Comparison of ENCODE assay signal across 22 cellular contexts in the genomic region with DNA sequence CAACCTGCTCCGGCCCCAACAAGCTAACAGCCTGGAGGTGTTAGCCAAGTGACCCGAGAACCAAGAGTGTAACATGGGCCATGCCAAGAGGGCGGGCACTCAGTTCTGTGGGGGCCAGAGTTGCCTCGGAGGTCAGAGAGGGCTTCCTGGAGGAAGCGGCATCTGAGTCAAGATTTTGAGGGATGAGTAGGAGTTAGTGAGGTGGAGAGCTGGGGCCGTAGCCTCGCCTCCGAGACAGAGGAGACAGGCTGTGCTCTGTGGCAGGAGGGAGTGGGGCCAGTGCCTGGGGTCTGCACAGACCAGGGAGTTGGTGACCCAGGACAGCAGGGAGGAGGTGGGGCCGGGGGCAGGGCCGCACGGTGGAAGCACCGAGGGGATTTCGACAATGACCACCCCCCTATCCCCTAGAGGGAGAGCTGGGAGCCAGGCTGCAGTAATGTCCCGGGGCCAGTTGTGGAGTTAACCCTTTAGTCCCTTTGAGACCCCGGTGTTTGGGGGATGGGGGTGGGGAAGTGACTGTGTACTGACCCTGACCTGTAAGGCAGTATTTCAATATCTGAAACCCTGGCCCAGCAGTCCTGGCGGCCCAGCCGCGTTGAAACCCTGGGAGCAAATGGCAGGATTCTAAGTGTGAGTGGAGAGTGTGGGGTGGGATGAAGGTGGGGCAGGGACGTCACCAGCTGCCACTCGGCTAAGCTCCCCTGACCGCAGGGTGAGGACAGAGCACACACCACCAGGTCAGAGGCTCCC.
DNase-seq lines count a peak whose midpoint lies in the region; ATAC-seq, FAIRE-seq and TF ChIP-seq lines count a peak whose summit lies in the region.
"Had no signal": no experiment of that assay in that cellular context is flagged by ENCODE, and none has a peak within 500 bp of the region (broad histone marks: within the 10 kb centered on the region; RNA-seq: fewer than 3 reads in every experiment).

No MANE protein-coding gene starts in this region.

- no peak overlapping the region for H3K4ac ChIP-seq in H9 (ENCODE audit: low read depth, low read length)

- peaks cover 7 to 17% of the 10 kb centered on the region in 2 experiments; a peak in 3 of 4 replicates for H3K4me1 Mint-ChIP-seq in H9
- peaks cover 8% of the 10 kb centered on the region for H3K4me1 Mint-ChIP-seq in activated B cell treated with CpG ODN at 0.5 μM for 24 hours

- no peaks in the 10 kb centered on the region for H3K36me3 Mint-ChIP-seq in H9 (ENCODE audit: insufficient read depth in 1 of 3, low read depth in 3 of 3)
- H3K36me3 Mint-ChIP-seq in activated B cell treated with CpG ODN at 0.5 μM for 24 hours (ENCODE audit: low read depth), result no peaks in the 10 kb centered on the region
- H3K36me3 Mint-ChIP-seq: activated naive CD8-positive, alpha-beta T cell had no signal

- H3K27ac ChIP-seq in H9 (ENCODE audit: insufficient read length, low read depth, low read length) (no peak overlapping the region), kidney (ENCODE audit: low read depth in 2 of 2, low read length in 2 of 2) (no peak overlapping the region), spleen (no peak overlapping the region)
- H3K27ac ChIP-seq: pancreas, PC-9, testis had no signal

- no peaks in the 10 kb centered on the region for H3K23me2 ChIP-seq in H9 (ENCODE audit: insufficient read length, low read depth, low read length, poor library complexity, severe bottlenecking)

- H3K23ac ChIP-seq in H9 (ENCODE audit: insufficient read length, low read depth, low read length), result no peak overlapping the region

- DNase-seq in H9 (no peak), activated B cell treated with CpG ODN at 0.5 μM for 24 hours (peak; percentile 9), kidney (peak; percentile 35), spleen (peak; percentile 41), GM13976 (ENCODE audit: low spot score) (no peak), nucleus accumbens (lab: John Stamatoyannopoulos, UW) (no peak), HCEC 1CT (no peak)
- no peak for DNase-seq in activated CD4-positive, alpha-beta T cell treated with anti-CD3 and anti-CD28 coated beads, Interleukin-2, amount 50 U/mL, for 1 hour
- DNase-seq: activated CD4-positive, alpha-beta T cell treated with anti-CD3 and anti-CD28 coated beads, Interleukin-2, amount 50 U/mL, for 4 hours; GDM1; KG1; NCI-H1048; NCI-H2107; NCI-H526 treated with DMSO at 0.1 percent for 48 hours; PC-9 had no signal

- TF ChIP-seq CTCF in H9 (conservative IDR thresholded peaks at IDR 0.05) (no peak), activated B cell treated with CpG ODN at 0.5 μM for 24 hours (IDR thresholded peaks at IDR 0.05) (no peak), kidney (IDR thresholded peaks at IDR 0.05; ENCODE audit: borderline replicate concordance, extremely low read depth, insufficient read depth) (no peak), spleen (IDR thresholded peaks at IDR 0.05 in 8 of 11, conservative IDR thresholded peaks at IDR 0.05 in 3 of 11) (no peak), GM13976 (IDR thresholded peaks at IDR 0.05; ENCODE audit: borderline replicate concordance, control extremely low read depth, extremely low read depth, insufficient read depth, missing control alignments) (no peak)

- H2BK5ac ChIP-seq in H9 (ENCODE audit: insufficient read length, low read length), result no peak overlapping the region

- intact Hi-C loops in activated B cell treated with CpG ODN at 0.5 μM for 24 hours (cut with micrococcal nuclease) (no loop called here), kidney (cut with DNase I) (no loop called here), spleen (cut with DNase I; ENCODE audit: low total_unique reads) (no loop called here)

- H3T11ph ChIP-seq in H9 (ENCODE audit: low read length), result no peak overlapping the region

- WGBS in H9 (ENCODE audit: extremely low coverage, insufficient read length, low lambda C conversion rate), result no CpG with 5 or more reads among the region's 21 CpGs
- WGBS in spleen, 5 donors, result 71 to 84% (median 79%) methylated on average over 21 of the region's 21 CpGs

- H3K36me3 ChIP-seq in kidney (ENCODE audit: control insufficient read depth in 1 of 2, insufficient read depth in 2 of 2, low read length in 2 of 2), result no peaks in the 10 kb centered on the region
- no peaks in the 10 kb centered on the region for H3K36me3 ChIP-seq in spleen
- H3K36me3 ChIP-seq: pancreas had no signal

- no peak for TF ChIP-seq POLR2A in spleen (IDR thresholded peaks at IDR 0.05)

- H3K4me2 ChIP-seq in H9 (ENCODE audit: insufficient read depth, insufficient read length, low read length), result no peak overlapping the region
- H3K4me2 ChIP-seq: PC-9 had no signal

- 0 out of 2 replicates have a peak overlapping the region, but pooled peaks have one; percentile 19 for H3K14ac ChIP-seq in H9 (ENCODE audit: insufficient read depth, low read length)

- no peak overlapping the region for H2BK12ac ChIP-seq in H9 (ENCODE audit: insufficient read length, low read depth, low read length)

- no peak overlapping the region for H3K56ac ChIP-seq in H9 (ENCODE audit: insufficient read length, low read depth, low read length)

- H2BK120ac ChIP-seq in H9 (ENCODE audit: low read depth, low read length, poor library complexity, severe bottlenecking), result no peak overlapping the region

- no peaks in the 10 kb centered on the region for H3K79me2 ChIP-seq in H9 (ENCODE audit: insufficient read depth, low read length)

- H4K8ac ChIP-seq in H9 (replicated peaks; ENCODE audit: insufficient read length, low read depth, low read length), result no peak overlapping the region

- no peak overlapping the region for H2AK5ac ChIP-seq in H9 (ENCODE audit: insufficient read length, low read length)

- peak overlapping the region in 1 of 2 experiments; percentile 7; a peak in 1 of 5 replicates for H3K4me3 Mint-ChIP-seq in H9
- no peak overlapping the region for H3K4me3 Mint-ChIP-seq in activated B cell treated with CpG ODN at 0.5 μM for 24 hours
- H3K4me3 Mint-ChIP-seq: activated naive CD8-positive, alpha-beta T cell; B cell had no signal

- H2AFZ ChIP-seq in H9 (ENCODE audit: low read length), result no peak overlapping the region
- H2AFZ ChIP-seq: PC-9 had no signal

- POLR2A ChIA-PET in activated B cell treated with CpG ODN at 0.5 μM for 24 hours (lab: Charles Lee), result interaction anchor here (1.6 kb wide), 1 partner anchor 17 kb away, joined by 3 read pairs; no protein-coding TSS in a partner anchor

- H4K20me1 ChIP-seq in H9 (ENCODE audit: control insufficient read depth, insufficient read depth, insufficient read length), result no peaks in the 10 kb centered on the region

- no peak overlapping the region for H2BK15ac ChIP-seq in H9 (ENCODE audit: low read depth, low read length)

- H3K27me3 Mint-ChIP-seq in H9 (ENCODE audit: low read depth) (no peaks in the 10 kb centered on the region; the same call in 1 of the 2 replicates), activated B cell treated with CpG ODN at 0.5 μM for 24 hours (peaks cover 15% of the 10 kb centered on the region)

- CTCF ChIA-PET in activated B cell treated with CpG ODN at 0.5 μM for 24 hours (lab: Charles Lee), result no interaction called here

- H2BK20ac ChIP-seq in H9 (ENCODE audit: low read depth, low read length, poor library complexity, severe bottlenecking), result no peak overlapping the region

- H3K27ac Mint-ChIP-seq in H9, result no peak overlapping the region
- no peak overlapping the region for H3K27ac Mint-ChIP-seq in activated B cell treated with CpG ODN at 0.5 μM for 24 hours
- H3K27ac Mint-ChIP-seq: activated naive CD8-positive, alpha-beta T cell; B cell had no signal

- no peak overlapping the region for H4K5ac ChIP-seq in H9 (ENCODE audit: insufficient read length, low read depth, low read length)

- in situ Hi-C loops in GM13976 (cut with MboI; ENCODE audit: low sequenced_read_pairs, unreplicated experiment), result no loop called here

- H4K91ac ChIP-seq in H9 (ENCODE audit: insufficient read length, low read depth, low read length), result no peak overlapping the region

- H3K9me3 ChIP-seq in H9 (ENCODE audit: control insufficient read depth, low read depth, low read length), result no peaks in the 10 kb centered on the region
- no peaks in the 10 kb centered on the region for H3K9me3 ChIP-seq in kidney (ENCODE audit: control insufficient read depth in 1 of 2, low read length in 2 of 2)
- H3K9me3 ChIP-seq in spleen, result no peaks in the 10 kb centered on the region
- H3K9me3 ChIP-seq: pancreas, testis had no signal

- no peak overlapping the region for H3K9ac ChIP-seq in H9 (ENCODE audit: extremely low read depth, insufficient read length, low read length)
- H3K9ac ChIP-seq in kidney (ENCODE audit: low read length in 2 of 2), result no peak overlapping the region

- no peak overlapping the region for H3K4me3 ChIP-seq in kidney (ENCODE audit: low read length in 2 of 2)
- no peak overlapping the region for H3K4me3 ChIP-seq in spleen
- H3K4me3 ChIP-seq: GM12878, pancreas, PC-9, skin epidermis, testis had no signal

- no peak overlapping the region for H3K18ac ChIP-seq in H9 (ENCODE audit: insufficient read length, low read depth, low read length)

- H3K79me1 ChIP-seq in H9 (ENCODE audit: insufficient read depth, low read depth, low read length, poor library complexity, severe bottlenecking), result no peaks in the 10 kb centered on the region

- H3K27me3 ChIP-seq in H9 (ENCODE audit: insufficient read depth, low read length), result no peaks in the 10 kb centered on the region
- H3K27me3 ChIP-seq in spleen (replicated peaks in 1 of 7), result peaks cover 0 to 14% (median 0%) of the 10 kb centered on the region in 7 donors
- H3K27me3 ChIP-seq: pancreas, testis had no signal

- H3K9me3 Mint-ChIP-seq in H9, result peaks cover 0 to 3% of the 10 kb centered on the region in 2 experiments; a peak in 1 of 5 replicates
- no peaks in the 10 kb centered on the region for H3K9me3 Mint-ChIP-seq in activated B cell treated with CpG ODN at 0.5 μM for 24 hours

- no peak for ATAC-seq in activated B cell treated with CpG ODN at 0.5 μM for 24 hours (ENCODE audit: low read depth)
- ATAC-seq: GM12878 had no signal

- no peak for FAIRE-seq in kidney (lab: Jason Lieb, UNC)
- FAIRE-seq: GM12878, pancreas, TTC549 had no signal

- H3K4me1 ChIP-seq in H9 (ENCODE audit: insufficient read depth, low read length) (no peaks in the 10 kb centered on the region), kidney (ENCODE audit: control insufficient read depth in 1 of 2, insufficient read depth in 1 of 2, low read depth in 1 of 2, low read length in 2 of 2) (no peaks in the 10 kb centered on the region), spleen (peaks cover 0 to 8% (median 0%) of the 10 kb centered on the region in 6 donors)
- H3K4me1 ChIP-seq: pancreas, testis had no signal

Comparison
In these comparisons a context has a peak if more than half of its experiments do, and no peak if none do; other contexts are left out.
1. DNase-seq: peak in activated B cell treated with CpG ODN at 0.5 μM for 24 hours (single experiment), kidney (single experiment) and spleen (single experiment); none in H9 (single experiment), activated CD4-positive, alpha-beta T cell treated with anti-CD3 and anti-CD28 coated beads, Interleukin-2, amount 50 U/mL, for 1 hour (single experiment), GM13976 (single experiment), nucleus accumbens (0 of 56) and HCEC 1CT (single experiment).